Comparison of ENCODE assay signal across 12 cellular contexts in the genomic region with DNA sequence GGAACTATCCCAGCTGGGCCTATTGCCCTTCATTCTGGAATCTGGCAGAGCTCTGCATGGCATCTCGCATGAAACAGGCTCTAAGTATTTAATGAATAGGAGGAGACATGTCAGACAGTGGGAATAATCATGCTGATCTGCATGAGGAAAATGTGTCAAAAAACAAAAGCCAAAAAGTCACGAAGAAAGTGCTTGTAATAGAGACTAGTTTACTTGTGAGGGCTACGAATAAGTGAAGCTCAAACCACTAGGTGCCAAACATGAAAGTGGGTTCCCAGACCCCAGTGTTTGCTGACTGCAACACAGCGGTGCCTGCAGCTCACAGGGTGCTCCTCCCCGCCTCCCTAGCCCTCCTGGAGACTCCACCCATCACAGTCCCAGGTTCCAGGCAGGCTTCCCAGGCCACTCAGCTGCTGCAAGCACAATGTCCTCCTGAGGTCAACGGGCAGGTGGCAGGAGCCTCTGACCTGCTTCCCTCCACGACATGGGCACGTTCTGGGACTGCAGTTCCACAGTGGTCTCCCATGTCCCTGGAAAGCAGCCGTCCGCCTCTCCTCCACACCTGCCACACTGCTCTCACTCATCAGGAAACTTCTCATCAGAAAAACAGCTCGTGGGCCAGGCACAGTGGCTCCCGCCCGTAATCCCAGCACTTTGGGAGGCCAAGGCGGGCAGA.
DNase-seq lines count a peak whose midpoint lies in the region; ATAC-seq and TF ChIP-seq lines count a peak whose summit lies in the region.
"Had no signal": no experiment of that assay in that cellular context is flagged by ENCODE, and none has a peak within 500 bp of the region (broad histone marks: within the 10 kb centered on the region; RNA-seq: fewer than 3 reads in every experiment).

No MANE protein-coding gene starts in this region.

- H3K27me3 ChIP-seq in ACC112 (ENCODE audit: insufficient read depth, low read length) (no peaks in the 10 kb centered on the region), fibroblast of lung (ENCODE audit: control insufficient read depth, insufficient read depth, low read length) (no peaks in the 10 kb centered on the region)

- no peak overlapping the region for H3K9ac ChIP-seq in fibroblast of lung (ENCODE audit: insufficient read depth, low read length)

- no peak overlapping the region for H3K4me3 Mint-ChIP-seq in nephron

- H3K4me1 ChIP-seq in ACC112 (ENCODE audit: control insufficient read depth, insufficient read depth, low read length, unreplicated experiment) = peaks cover 21% of the 10 kb centered on the region
- peaks cover 9% of the 10 kb centered on the region for H3K4me1 ChIP-seq in fibroblast of lung (ENCODE audit: control insufficient read depth, extremely low read depth, insufficient read depth, low read length)

- TF ChIP-seq CTCF in LNCaP clone FGC (IDR thresholded peaks at IDR 0.05; ENCODE audit: control insufficient read depth, extremely low read depth, insufficient read depth) (no peak), fibroblast of lung (conservative IDR thresholded peaks at IDR 0.05 in 1 of 2, IDR thresholded peaks at IDR 0.05 in 1 of 2; ENCODE audit: low read depth in 1 of 2, low read length in 2 of 2) (no peak), nephron (IDR thresholded peaks at IDR 0.05; ENCODE audit: unreplicated experiment in 3 of 3) (no peak)

- H4K20me1 ChIP-seq in fibroblast of lung (ENCODE audit: control insufficient read depth, extremely low read depth, insufficient read depth, low read length) = peaks cover 6% of the 10 kb centered on the region

- DNase-seq in LNCaP clone FGC (ENCODE audit: low read depth) = peak; percentile 38
- DNase-seq in fibroblast of lung (ENCODE audit: low read depth in 2 of 2) = no peak
- no peak for DNase-seq in activated CD8-positive, alpha-beta memory T cell treated with anti-CD3 and anti-CD28 coated beads, Interleukin-2, amount 50 U/mL, for 48 hours
- DNase-seq in activated CD4-positive, alpha-beta T cell treated with anti-CD3 and anti-CD28 coated beads for 4 hours = no peak
- DNase-seq: erythroblast, islet precursor cell, NCI-H2171 treated with DMSO at 0.1 percent for 48 hours, PC-3 had no signal

- H3K27ac ChIP-seq in ACC112 (ENCODE audit: low read depth, low read length) = peak overlapping the region; percentile 16; the same call in 1 of the 2 replicates
- H3K27ac ChIP-seq in fibroblast of lung (ENCODE audit: insufficient read depth, low read length) = peak overlapping the region; percentile 34

- peaks cover 41% of the 10 kb centered on the region for H3K4me1 Mint-ChIP-seq in nephron

- peak overlapping the region; percentile 38 to 74 (median 40) for H3K27ac Mint-ChIP-seq in nephron

- TF ChIP-seq POLR2A in GM18505 (IDR thresholded peaks at IDR 0.05; ENCODE audit: borderline replicate concordance, extremely low read depth, insufficient read depth, insufficient read length) = no peak

- no peak overlapping the region for H3K4me3 ChIP-seq in ACC112 (ENCODE audit: low read depth, low read length)
- no peak overlapping the region for H3K4me3 ChIP-seq in LNCaP clone FGC (ENCODE audit: low read depth, low read length)
- no peak overlapping the region for H3K4me3 ChIP-seq in fibroblast of lung (replicated peaks in 1 of 4; ENCODE audit: control extremely low read depth in 1 of 4, insufficient read depth in 1 of 4, low read depth in 3 of 4, low read length in 4 of 4)

- peaks cover 7% of the 10 kb centered on the region; the same call in 1 of the 2 replicates for H3K36me3 ChIP-seq in ACC112 (ENCODE audit: insufficient read depth, low read length)
- H3K36me3 ChIP-seq in fibroblast of lung (ENCODE audit: control insufficient read depth, insufficient read depth, low read length) = no peaks in the 10 kb centered on the region

- H3K9me3 Mint-ChIP-seq in nephron = no peaks in the 10 kb centered on the region

- H3K27me3 Mint-ChIP-seq in nephron (ENCODE audit: low read depth) = no peaks in the 10 kb centered on the region

- H3K9me3 ChIP-seq in fibroblast of lung (ENCODE audit: control insufficient read depth, insufficient read depth, low read depth, low read length) = no peaks in the 10 kb centered on the region

- H2AFZ ChIP-seq in ACC112 (ENCODE audit: low read length, unreplicated experiment) (no peak overlapping the region), fibroblast of lung (ENCODE audit: low read length) (no peak overlapping the region)

- H3K4me2 ChIP-seq in fibroblast of lung (ENCODE audit: extremely low read depth, insufficient read depth, low read length) = no peak overlapping the region

- H3K36me3 Mint-ChIP-seq in nephron (ENCODE audit: low read depth) = peaks cover 30% of the 10 kb centered on the region

- no peak for ATAC-seq in GM18505 (IDR thresholded peaks at IDR 0.05; ENCODE audit: unreplicated experiment)
- ATAC-seq in GM19324 (IDR thresholded peaks at IDR 0.05; ENCODE audit: low FRiP score, unreplicated experiment) = no peak
- ATAC-seq: PC-3 had no signal

- peaks cover 84% of the 10 kb centered on the region for H3K79me2 ChIP-seq in ACC112 (ENCODE audit: control insufficient read depth, insufficient read depth, low read length, unreplicated experiment)
- H3K79me2 ChIP-seq in fibroblast of lung (ENCODE audit: control insufficient read depth, insufficient read depth, low read length) = peaks cover 84% of the 10 kb centered on the region
